In genomic region chr21:26148834-26149354, GRCh38 we compare ENCODE assay signal across 10 cellular contexts. TPM values are rescaled to one million over a fixed set of nuclear protein-coding genes. Genes with fewer than 3 reads are reported as not detected.
DNase-seq lines count a peak whose midpoint lies in the region; ATAC-seq, FAIRE-seq and TF ChIP-seq lines count a peak whose summit lies in the region.
"Had no signal": no experiment of that assay in that cellular context is flagged by ENCODE, and none has a peak within 500 bp of the region (broad histone marks: within the 10 kb centered on the region; RNA-seq: fewer than 3 reads in every experiment).

No MANE protein-coding gene starts in this region.

- H3K9me3 ChIP-seq in adrenal gland (replicated peaks in 1 of 3) (no peaks in the 10 kb centered on the region), psoas muscle (no peaks in the 10 kb centered on the region)

- peak; percentile 80 for FAIRE-seq in H54 (lab: Jason Lieb, UNC)
- FAIRE-seq: colon had no signal

- DNase-seq in H54 (ENCODE audit: insufficient read length, low spot score) (no peak), adrenal gland (no peak), glomerular visceral epithelial cell (ENCODE audit: extremely low spot score) (peak; percentile 36), psoas muscle (no peak), NCI-H1436 (lab: John Stamatoyannopoulos, UW) (no peak), DMS114 treated with DMSO at 0.1 percent for 48 hours (lab: John Stamatoyannopoulos, UW; ENCODE audit: unreplicated experiment) (no peak), NCI-H2107 treated with DMSO at 0.1 percent for 48 hours (lab: John Stamatoyannopoulos, UW; ENCODE audit: unreplicated experiment) (no peak), SK-N-DZ (ENCODE audit: low spot score) (no peak)
- DNase-seq: stimulated activated CD4-positive, alpha-beta T cell treated with anti-CD3 and anti-CD28 coated beads, Interleukin-4, amount 100 ng/mL, for 4 hours had no signal

- H3K4me3 ChIP-seq in adrenal gland (no peak overlapping the region), psoas muscle (no peak overlapping the region)

- TF ChIP-seq POLR2A in H54 (IDR thresholded peaks at IDR 0.05; ENCODE audit: low read depth, low read length) (no peak), adrenal gland (IDR thresholded peaks at IDR 0.05) (no peak)

- H3K27me3 ChIP-seq in adrenal gland = no peaks in the 10 kb centered on the region
- H3K27me3 ChIP-seq in psoas muscle (ENCODE audit: insufficient read depth in 3 of 3, low read length in 2 of 3) = no peaks in the 10 kb centered on the region

- H3K27ac ChIP-seq in adrenal gland (peak overlapping the region in 3 of 5 donors; percentile 69 to 78 (median 75)), psoas muscle (peak overlapping the region; percentile 41)

- H3K4me1 ChIP-seq in adrenal gland (replicated peaks in 1 of 2) (peaks cover 12 to 39% of the 10 kb centered on the region in 2 donors), psoas muscle (peaks cover 7% of the 10 kb centered on the region)

- H3K36me3 ChIP-seq in adrenal gland (replicated peaks in 1 of 2) = no peaks in the 10 kb centered on the region
- no peaks in the 10 kb centered on the region for H3K36me3 ChIP-seq in psoas muscle (ENCODE audit: insufficient read depth in 1 of 2, low read depth in 1 of 2)

- ATAC-seq in psoas muscle = no peak

- TF ChIP-seq CTCF in adrenal gland (IDR thresholded peaks at IDR 0.05) (no peak), psoas muscle (IDR thresholded peaks at IDR 0.05) (no peak)

- intact Hi-C loops in adrenal gland (cut with DNase I) = no loop called here
- intact Hi-C loops in psoas muscle (cut with DNase I) = no loop called here

RNA-seq across cellular contexts. Expression of gene APP, which starts 21.7 kb away (rescaled TPM):
- total RNA-seq in adrenal gland (1,000 to 10,000 TPM in 1 of 8 donors, 100 to 1,000 TPM in 7; 558 to 1,079 (median 784) TPM), psoas muscle (100 to 1,000 TPM in 1 of 4 donors, 10 to 100 TPM in 3; 56.6 to 118 (median 77.7) TPM)
- polyA plus RNA-seq in adrenal gland (100 to 1,000 TPM; 161 to 708 (median 434) TPM), psoas muscle (10 to 100 TPM; 37.7 to 47.8 (median 46.5) TPM)
- 157 and 161 TPM in 2 replicates for polyA plus RNA-seq in SK-N-DZ (2014; cell fraction: cytosol; rRNA removed)
- polyA plus RNA-seq in SK-N-DZ (2014; cell fraction: nucleus; rRNA removed) = 51.3 and 67.0 TPM in 2 replicates

Comparison
In these comparisons a context has a peak if more than half of its experiments do, and no peak if none do; other contexts are left out.
1. RNA of gene APP, which starts 21.7 kb away (total RNA-seq): 558 to 1,079 TPM in adrenal gland; 56.6 to 118 TPM in psoas muscle; every median in the first group is over 4 times any median in the second.